Comparison of ENCODE assay signal across 1 cellular context in the genomic region with DNA sequence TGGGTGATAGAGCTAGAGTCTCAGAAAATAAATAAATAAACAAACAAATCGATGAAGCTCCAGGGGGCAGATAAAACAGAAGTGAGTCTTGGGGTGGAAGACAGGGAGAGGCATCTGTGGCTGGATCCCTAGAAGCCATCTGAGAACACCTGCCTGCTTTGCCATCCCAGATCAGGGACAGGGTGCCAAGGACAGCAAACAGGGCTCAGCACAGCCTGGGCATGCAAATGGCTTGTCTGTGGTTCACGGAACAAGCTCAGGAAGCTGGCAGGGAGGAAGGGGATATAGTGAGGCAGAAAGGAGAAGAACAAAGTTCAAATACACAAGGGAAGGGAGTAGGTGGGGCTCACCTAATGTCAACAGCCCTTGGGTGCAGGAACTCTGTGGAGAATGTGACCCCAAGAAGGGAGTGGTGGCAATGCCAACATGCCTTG.
TF ChIP-seq lines count a peak whose summit lies in the region.

No MANE protein-coding gene starts in this region.

TF ChIP-seq in HepG2, 621 proteins besides CTCF, POLR2A, EP300 and RAD21 (continued from another document and continues in another):
- TF ChIP-seq, protein P1, sequence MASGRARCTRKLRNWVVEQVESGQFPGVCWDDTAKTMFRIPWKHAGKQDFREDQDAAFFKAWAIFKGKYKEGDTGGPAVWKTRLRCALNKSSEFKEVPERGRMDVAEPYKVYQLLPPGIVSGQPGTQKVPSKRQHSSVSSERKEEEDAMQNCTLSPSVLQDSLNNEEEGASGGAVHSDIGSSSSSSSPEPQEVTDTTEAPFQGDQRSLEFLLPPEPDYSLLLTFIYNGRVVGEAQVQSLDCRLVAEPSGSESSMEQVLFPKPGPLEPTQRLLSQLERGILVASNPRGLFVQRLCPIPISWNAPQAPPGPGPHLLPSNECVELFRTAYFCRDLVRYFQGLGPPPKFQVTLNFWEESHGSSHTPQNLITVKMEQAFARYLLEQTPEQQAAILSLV (CRISPR knock-in tag; IDR thresholded peaks at IDR 0.05; ENCODE audit: borderline replicate concordance): 0 out of 2 replicates have a peak, but pooled peaks have one; percentile 53
- TF ChIP-seq HNF4A (CRISPR knock-in tag; IDR thresholded peaks at IDR 0.05) (peak; percentile 87), ZNF605 (CRISPR knock-in tag; IDR thresholded peaks at IDR 0.05) (peak; percentile 61), SAP130 (CRISPR knock-in tag; IDR thresholded peaks at IDR 0.05; ENCODE audit: low read depth) (peak; percentile 76), CEBPG (CRISPR knock-in tag; IDR thresholded peaks at IDR 0.05) (0 out of 2 replicates have a peak, but pooled peaks have one; percentile 10), MED1 (CRISPR knock-in tag; IDR thresholded peaks at IDR 0.05) (peak; percentile 63), ZNF44 (CRISPR knock-in tag; IDR thresholded peaks at IDR 0.05) (no peak), SOX5 (CRISPR knock-in tag; IDR thresholded peaks at IDR 0.05; ENCODE audit: borderline replicate concordance) (peak; percentile 40; the same call in 1 of the 2 replicates), SCMH1 (CRISPR knock-in tag; IDR thresholded peaks at IDR 0.05; ENCODE audit: borderline replicate concordance) (no peak), POLR2G (IDR thresholded peaks at IDR 0.05; ENCODE audit: low read depth, low read length) (0 out of 2 replicates have a peak, but pooled peaks have one; percentile 45), KAT8 (CRISPR knock-in tag; IDR thresholded peaks at IDR 0.05) (peak; percentile 32; the same call in 1 of the 2 replicates), ZMAT3 (CRISPR knock-in tag; conservative IDR thresholded peaks at IDR 0.05) (peak; percentile 26; the same call in 1 of the 2 replicates), SSRP1 (CRISPR knock-in tag; IDR thresholded peaks at IDR 0.05) (0 out of 2 replicates have a peak, but pooled peaks have one; percentile 39), NKX3-1 (CRISPR knock-in tag; IDR thresholded peaks at IDR 0.05) (no peak), FOXO1 (CRISPR knock-in tag; IDR thresholded peaks at IDR 0.05) (peak; percentile 62; the same call in 1 of the 2 replicates), MTA1 (CRISPR knock-in tag; IDR thresholded peaks at IDR 0.05; ENCODE audit: borderline replicate concordance) (no peak), ZFP36L2 (CRISPR knock-in tag; IDR thresholded peaks at IDR 0.05) (no peak), ETV5 (CRISPR knock-in tag; IDR thresholded peaks at IDR 0.05; ENCODE audit: borderline replicate concordance) (peak; percentile 65; the same call in 1 of the 2 replicates), PPARG (CRISPR knock-in tag; conservative IDR thresholded peaks at IDR 0.05) (0 out of 2 replicates have a peak, but pooled peaks have one; percentile 27), SMAD1 (CRISPR knock-in tag; IDR thresholded peaks at IDR 0.05; ENCODE audit: borderline replicate concordance, low read depth) (no peak; the same call in 1 of the 2 replicates), MTF2 (CRISPR knock-in tag; IDR thresholded peaks at IDR 0.05; ENCODE audit: borderline replicate concordance) (no peak), FOSL2 (CRISPR knock-in tag; IDR thresholded peaks at IDR 0.05) (peak; percentile 30; the same call in 1 of the 2 replicates), IRF2 (CRISPR knock-in tag; IDR thresholded peaks at IDR 0.05) (peak; percentile 49; the same call in 1 of the 2 replicates), FLYWCH1 (CRISPR knock-in tag; IDR thresholded peaks at IDR 0.05) (no peak), ZNF333 (CRISPR knock-in tag; IDR thresholded peaks at IDR 0.05; ENCODE audit: borderline replicate concordance) (no peak), CBX5 (CRISPR knock-in tag; IDR thresholded peaks at IDR 0.05; ENCODE audit: borderline replicate concordance) (peak; percentile 44; the same call in 1 of the 2 replicates), RCOR2 (CRISPR knock-in tag; IDR thresholded peaks at IDR 0.05) (0 out of 2 replicates have a peak, but pooled peaks have one; percentile 45), TBX2 (CRISPR knock-in tag; IDR thresholded peaks at IDR 0.05; ENCODE audit: borderline replicate concordance) (no peak), ZFP37 (CRISPR knock-in tag; IDR thresholded peaks at IDR 0.05; ENCODE audit: borderline replicate concordance) (no peak), GTF3A (CRISPR knock-in tag; conservative IDR thresholded peaks at IDR 0.05) (no peak), POGZ (CRISPR knock-in tag; IDR thresholded peaks at IDR 0.05) (0 out of 2 replicates have a peak, but pooled peaks have one; percentile 55), HNRNPL (IDR thresholded peaks at IDR 0.05; ENCODE audit: low read depth, low read length) (0 out of 2 replicates have a peak, but pooled peaks have one; percentile 63), MATR3 (CRISPR knock-in tag; IDR thresholded peaks at IDR 0.05) (no peak), ZNF674 (CRISPR knock-in tag; IDR thresholded peaks at IDR 0.05; ENCODE audit: low read depth) (no peak), ZNF329 (CRISPR knock-in tag; IDR thresholded peaks at IDR 0.05; ENCODE audit: low read depth) (no peak), BCL6 (CRISPR knock-in tag; IDR thresholded peaks at IDR 0.05) (0 out of 2 replicates have a peak, but pooled peaks have one; percentile 16), MXI1 (IDR thresholded peaks at IDR 0.05; ENCODE audit: borderline replicate concordance, low read depth, low read length) (no peak), WIZ (CRISPR knock-in tag; IDR thresholded peaks at IDR 0.05) (peak; percentile 71; the same call in 1 of the 2 replicates), GATAD2A (CRISPR knock-in tag; IDR thresholded peaks at IDR 0.05) (peak; percentile 79), ZNF501 (CRISPR knock-in tag; IDR thresholded peaks at IDR 0.05) (0 out of 2 replicates have a peak, but pooled peaks have one; percentile 44), KDM2A (CRISPR knock-in tag; IDR thresholded peaks at IDR 0.05; ENCODE audit: borderline replicate concordance, low read depth) (peak; percentile 65; the same call in 1 of the 2 replicates), ZNF615 (CRISPR knock-in tag; IDR thresholded peaks at IDR 0.05; ENCODE audit: borderline replicate concordance) (no peak), EEA1 (CRISPR knock-in tag; IDR thresholded peaks at IDR 0.05; ENCODE audit: borderline replicate concordance) (0 out of 2 replicates have a peak, but pooled peaks have one; percentile 66)
- TF ChIP-seq, protein P2, sequence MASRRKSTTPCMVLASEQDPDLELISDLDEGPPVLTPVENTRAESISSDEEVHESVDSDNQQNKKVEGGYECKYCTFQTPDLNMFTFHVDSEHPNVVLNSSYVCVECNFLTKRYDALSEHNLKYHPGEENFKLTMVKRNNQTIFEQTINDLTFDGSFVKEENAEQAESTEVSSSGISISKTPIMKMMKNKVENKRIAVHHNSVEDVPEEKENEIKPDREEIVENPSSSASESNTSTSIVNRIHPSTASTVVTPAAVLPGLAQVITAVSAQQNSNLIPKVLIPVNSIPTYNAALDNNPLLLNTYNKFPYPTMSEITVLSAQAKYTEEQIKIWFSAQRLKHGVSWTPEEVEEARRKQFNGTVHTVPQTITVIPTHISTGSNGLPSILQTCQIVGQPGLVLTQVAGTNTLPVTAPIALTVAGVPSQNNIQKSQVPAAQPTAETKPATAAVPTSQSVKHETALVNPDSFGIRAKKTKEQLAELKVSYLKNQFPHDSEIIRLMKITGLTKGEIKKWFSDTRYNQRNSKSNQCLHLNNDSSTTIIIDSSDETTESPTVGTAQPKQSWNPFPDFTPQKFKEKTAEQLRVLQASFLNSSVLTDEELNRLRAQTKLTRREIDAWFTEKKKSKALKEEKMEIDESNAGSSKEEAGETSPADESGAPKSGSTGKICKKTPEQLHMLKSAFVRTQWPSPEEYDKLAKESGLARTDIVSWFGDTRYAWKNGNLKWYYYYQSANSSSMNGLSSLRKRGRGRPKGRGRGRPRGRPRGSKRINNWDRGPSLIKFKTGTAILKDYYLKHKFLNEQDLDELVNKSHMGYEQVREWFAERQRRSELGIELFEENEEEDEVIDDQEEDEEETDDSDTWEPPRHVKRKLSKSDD (CRISPR knock-in tag; IDR thresholded peaks at IDR 0.05; ENCODE audit: low read depth): no peak
- TF ChIP-seq, protein P3, sequence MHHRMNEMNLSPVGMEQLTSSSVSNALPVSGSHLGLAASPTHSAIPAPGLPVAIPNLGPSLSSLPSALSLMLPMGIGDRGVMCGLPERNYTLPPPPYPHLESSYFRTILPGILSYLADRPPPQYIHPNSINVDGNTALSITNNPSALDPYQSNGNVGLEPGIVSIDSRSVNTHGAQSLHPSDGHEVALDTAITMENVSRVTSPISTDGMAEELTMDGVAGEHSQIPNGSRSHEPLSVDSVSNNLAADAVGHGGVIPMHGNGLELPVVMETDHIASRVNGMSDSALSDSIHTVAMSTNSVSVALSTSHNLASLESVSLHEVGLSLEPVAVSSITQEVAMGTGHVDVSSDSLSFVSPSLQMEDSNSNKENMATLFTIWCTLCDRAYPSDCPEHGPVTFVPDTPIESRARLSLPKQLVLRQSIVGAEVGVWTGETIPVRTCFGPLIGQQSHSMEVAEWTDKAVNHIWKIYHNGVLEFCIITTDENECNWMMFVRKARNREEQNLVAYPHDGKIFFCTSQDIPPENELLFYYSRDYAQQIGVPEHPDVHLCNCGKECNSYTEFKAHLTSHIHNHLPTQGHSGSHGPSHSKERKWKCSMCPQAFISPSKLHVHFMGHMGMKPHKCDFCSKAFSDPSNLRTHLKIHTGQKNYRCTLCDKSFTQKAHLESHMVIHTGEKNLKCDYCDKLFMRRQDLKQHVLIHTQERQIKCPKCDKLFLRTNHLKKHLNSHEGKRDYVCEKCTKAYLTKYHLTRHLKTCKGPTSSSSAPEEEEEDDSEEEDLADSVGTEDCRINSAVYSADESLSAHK (CRISPR knock-in tag; IDR thresholded peaks at IDR 0.05; ENCODE audit: borderline replicate concordance): no peak
- TF ChIP-seq, protein P4, sequence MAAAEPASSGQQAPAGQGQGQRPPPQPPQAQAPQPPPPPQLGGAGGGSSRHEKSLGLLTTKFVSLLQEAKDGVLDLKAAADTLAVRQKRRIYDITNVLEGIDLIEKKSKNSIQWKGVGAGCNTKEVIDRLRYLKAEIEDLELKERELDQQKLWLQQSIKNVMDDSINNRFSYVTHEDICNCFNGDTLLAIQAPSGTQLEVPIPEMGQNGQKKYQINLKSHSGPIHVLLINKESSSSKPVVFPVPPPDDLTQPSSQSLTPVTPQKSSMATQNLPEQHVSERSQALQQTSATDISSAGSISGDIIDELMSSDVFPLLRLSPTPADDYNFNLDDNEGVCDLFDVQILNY (CRISPR knock-in tag; conservative IDR thresholded peaks at IDR 0.05): no peak
- TF ChIP-seq, protein P5, sequence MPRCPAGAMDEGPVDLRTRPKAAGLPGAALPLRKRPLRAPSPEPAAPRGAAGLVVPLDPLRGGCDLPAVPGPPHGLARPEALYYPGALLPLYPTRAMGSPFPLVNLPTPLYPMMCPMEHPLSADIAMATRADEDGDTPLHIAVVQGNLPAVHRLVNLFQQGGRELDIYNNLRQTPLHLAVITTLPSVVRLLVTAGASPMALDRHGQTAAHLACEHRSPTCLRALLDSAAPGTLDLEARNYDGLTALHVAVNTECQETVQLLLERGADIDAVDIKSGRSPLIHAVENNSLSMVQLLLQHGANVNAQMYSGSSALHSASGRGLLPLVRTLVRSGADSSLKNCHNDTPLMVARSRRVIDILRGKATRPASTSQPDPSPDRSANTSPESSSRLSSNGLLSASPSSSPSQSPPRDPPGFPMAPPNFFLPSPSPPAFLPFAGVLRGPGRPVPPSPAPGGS (CRISPR knock-in tag; IDR thresholded peaks at IDR 0.05): no peak
- TF ChIP-seq, protein P6, sequence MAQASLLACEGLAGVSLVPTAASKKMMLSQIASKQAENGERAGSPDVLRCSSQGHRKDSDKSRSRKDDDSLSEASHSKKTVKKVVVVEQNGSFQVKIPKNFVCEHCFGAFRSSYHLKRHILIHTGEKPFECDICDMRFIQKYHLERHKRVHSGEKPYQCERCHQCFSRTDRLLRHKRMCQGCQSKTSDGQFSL (CRISPR knock-in tag; IDR thresholded peaks at IDR 0.05): no peak
- TF ChIP-seq, protein P7, sequence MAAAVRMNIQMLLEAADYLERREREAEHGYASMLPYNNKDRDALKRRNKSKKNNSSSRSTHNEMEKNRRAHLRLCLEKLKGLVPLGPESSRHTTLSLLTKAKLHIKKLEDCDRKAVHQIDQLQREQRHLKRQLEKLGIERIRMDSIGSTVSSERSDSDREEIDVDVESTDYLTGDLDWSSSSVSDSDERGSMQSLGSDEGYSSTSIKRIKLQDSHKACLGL (CRISPR knock-in tag; IDR thresholded peaks at IDR 0.05): no peak
- TF ChIP-seq, protein P8, sequence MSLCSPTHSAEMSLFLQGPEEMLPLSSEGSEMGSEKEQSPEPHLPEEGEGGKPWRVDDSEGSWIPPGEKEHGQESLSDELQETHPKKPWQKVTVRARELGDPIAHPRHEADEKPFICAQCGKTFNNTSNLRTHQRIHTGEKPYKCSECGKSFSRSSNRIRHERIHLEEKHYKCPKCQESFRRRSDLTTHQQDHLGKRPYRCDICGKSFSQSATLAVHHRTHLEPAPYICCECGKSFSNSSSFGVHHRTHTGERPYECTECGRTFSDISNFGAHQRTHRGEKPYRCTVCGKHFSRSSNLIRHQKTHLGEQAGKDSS (CRISPR knock-in tag; IDR thresholded peaks at IDR 0.05; ENCODE audit: borderline replicate concordance, low read depth): peak; percentile 42; the same call in 1 of the 2 replicates
- TF ChIP-seq, protein P9, sequence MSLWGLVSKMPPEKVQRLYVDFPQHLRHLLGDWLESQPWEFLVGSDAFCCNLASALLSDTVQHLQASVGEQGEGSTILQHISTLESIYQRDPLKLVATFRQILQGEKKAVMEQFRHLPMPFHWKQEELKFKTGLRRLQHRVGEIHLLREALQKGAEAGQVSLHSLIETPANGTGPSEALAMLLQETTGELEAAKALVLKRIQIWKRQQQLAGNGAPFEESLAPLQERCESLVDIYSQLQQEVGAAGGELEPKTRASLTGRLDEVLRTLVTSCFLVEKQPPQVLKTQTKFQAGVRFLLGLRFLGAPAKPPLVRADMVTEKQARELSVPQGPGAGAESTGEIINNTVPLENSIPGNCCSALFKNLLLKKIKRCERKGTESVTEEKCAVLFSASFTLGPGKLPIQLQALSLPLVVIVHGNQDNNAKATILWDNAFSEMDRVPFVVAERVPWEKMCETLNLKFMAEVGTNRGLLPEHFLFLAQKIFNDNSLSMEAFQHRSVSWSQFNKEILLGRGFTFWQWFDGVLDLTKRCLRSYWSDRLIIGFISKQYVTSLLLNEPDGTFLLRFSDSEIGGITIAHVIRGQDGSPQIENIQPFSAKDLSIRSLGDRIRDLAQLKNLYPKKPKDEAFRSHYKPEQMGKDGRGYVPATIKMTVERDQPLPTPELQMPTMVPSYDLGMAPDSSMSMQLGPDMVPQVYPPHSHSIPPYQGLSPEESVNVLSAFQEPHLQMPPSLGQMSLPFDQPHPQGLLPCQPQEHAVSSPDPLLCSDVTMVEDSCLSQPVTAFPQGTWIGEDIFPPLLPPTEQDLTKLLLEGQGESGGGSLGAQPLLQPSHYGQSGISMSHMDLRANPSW (CRISPR knock-in tag; IDR thresholded peaks at IDR 0.05; ENCODE audit: borderline replicate concordance): no peak
- TF ChIP-seq, protein P10, sequence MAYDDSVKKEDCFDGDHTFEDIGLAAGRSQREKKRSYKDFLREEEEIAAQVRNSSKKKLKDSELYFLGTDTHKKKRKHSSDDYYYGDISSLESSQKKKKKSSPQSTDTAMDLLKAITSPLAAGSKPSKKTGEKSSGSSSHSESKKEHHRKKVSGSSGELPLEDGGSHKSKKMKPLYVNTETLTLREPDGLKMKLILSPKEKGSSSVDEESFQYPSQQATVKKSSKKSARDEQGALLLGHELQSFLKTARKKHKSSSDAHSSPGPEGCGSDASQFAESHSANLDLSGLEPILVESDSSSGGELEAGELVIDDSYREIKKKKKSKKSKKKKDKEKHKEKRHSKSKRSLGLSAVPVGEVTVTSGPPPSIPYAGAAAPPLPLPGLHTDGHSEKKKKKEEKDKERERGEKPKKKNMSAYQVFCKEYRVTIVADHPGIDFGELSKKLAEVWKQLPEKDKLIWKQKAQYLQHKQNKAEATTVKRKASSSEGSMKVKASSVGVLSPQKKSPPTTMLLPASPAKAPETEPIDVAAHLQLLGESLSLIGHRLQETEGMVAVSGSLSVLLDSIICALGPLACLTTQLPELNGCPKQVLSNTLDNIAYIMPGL (CRISPR knock-in tag; IDR thresholded peaks at IDR 0.05; ENCODE audit: borderline replicate concordance in 1 of 2, low read depth in 1 of 2): 0 out of 4 replicates have a peak, but pooled peaks of 1 of the 2 experiments have one; percentile 23
